9 cellular contexts compared by ENCODE assay signal in the genomic region with DNA sequence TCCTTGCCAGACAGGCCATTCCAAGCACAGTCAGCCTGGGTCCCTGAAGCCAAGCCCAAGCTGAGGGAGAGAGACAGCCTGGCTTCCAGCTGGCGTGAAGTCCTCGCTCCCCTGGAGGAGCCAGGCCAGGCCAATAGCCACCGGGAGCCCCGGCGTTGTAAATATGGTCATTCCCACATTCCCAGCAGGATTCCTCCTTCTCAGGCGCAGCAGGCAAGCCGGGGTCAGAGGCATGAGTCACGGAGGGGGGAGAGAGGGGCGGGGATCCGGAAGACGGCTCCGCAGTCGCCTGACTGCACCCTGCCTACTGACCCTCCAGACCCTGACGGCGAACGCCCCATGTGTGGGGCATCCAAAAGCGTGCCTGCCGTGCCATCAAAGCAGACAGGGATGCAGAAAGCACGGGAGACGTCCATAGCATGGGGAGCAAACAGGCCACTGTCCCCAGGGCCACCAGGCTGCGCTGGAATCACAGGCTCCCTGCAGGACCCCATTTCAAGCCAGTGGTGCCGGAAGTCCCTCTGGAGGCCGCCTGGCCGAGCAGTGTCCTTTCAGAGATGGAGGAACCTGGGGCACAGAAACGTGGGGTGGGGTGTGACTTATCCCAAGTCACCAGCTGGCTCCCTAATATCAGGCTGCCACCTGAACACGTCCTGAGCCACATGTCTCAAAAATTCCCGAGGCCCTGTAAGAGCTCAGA. TPM values are rescaled to one million over a fixed set of nuclear protein-coding genes. Genes with fewer than 3 reads are reported as not detected.
DNase-seq lines count a peak whose midpoint lies in the region; ATAC-seq and TF ChIP-seq lines count a peak whose summit lies in the region.
"Had no signal": no experiment of that assay in that cellular context is flagged by ENCODE, and none has a peak within 500 bp of the region (broad histone marks: within the 10 kb centered on the region; RNA-seq: fewer than 3 reads in every experiment).

No MANE protein-coding gene starts in this region.

- ATAC-seq in HG02870 (IDR thresholded peaks at IDR 0.05; ENCODE audit: unreplicated experiment) = no peak
- no peak for ATAC-seq in stimulated activated naive B cell treated with anti-CD40 and anti-IgM and Interleukin-4, amounts not matched to agents 10 μg/mL and 1 μg/mL and 100 μg/mL, for 72 hours (replicated peaks)
- no peak for ATAC-seq in GM18520 (IDR thresholded peaks at IDR 0.05; ENCODE audit: unreplicated experiment)

- peak overlapping the region; percentile 29 for H3K27ac ChIP-seq in brain microvascular endothelial cell
- H3K27ac ChIP-seq in CD8-positive, alpha-beta memory T cell (ENCODE audit: low read depth, low read length) = no peak overlapping the region

- H3K36me3 Mint-ChIP-seq in stimulated activated naive B cell treated with anti-CD40 and anti-IgM and Interleukin-4, amounts not matched to agents 10 μg/mL and 1 μg/mL and 100 μg/mL, for 72 hours = no peaks in the 10 kb centered on the region
- H3K36me3 Mint-ChIP-seq in CD8-positive, alpha-beta memory T cell = no peaks in the 10 kb centered on the region

- H3K4me3 Mint-ChIP-seq in stimulated activated naive B cell treated with anti-CD40 and anti-IgM and Interleukin-4, amounts not matched to agents 10 μg/mL and 1 μg/mL and 100 μg/mL, for 72 hours = no peak overlapping the region
- H3K4me3 Mint-ChIP-seq in CD8-positive, alpha-beta memory T cell = no peak overlapping the region

- DNase-seq in H4 (ENCODE audit: low spot score) (peak; percentile 43), brain microvascular endothelial cell (peak; percentile 55), iris pigment epithelial cell (ENCODE audit: low read depth) (peak; percentile 57), skeletal muscle cell (ENCODE audit: low read depth) (peak; percentile 55)
- no peak for DNase-seq in stimulated activated naive B cell treated with anti-CD40 and anti-IgM and Interleukin-4, amounts not matched to agents 10 μg/mL and 1 μg/mL and 100 μg/mL, for 72 hours
- DNase-seq in CD8-positive, alpha-beta memory T cell = no peak
- DNase-seq: stimulated activated CD4-positive, alpha-beta T cell treated with anti-CD3 and anti-CD28 coated beads, Interleukin-12 subunit alpha, Interleukin-12 subunit beta, amount 100 ng/mL, for 4 hours had no signal

- TF ChIP-seq CTCF in brain microvascular endothelial cell (IDR thresholded peaks at IDR 0.05; ENCODE audit: low read depth, low read length, missing control alignments) = no peak

- H3K4me3 ChIP-seq in brain microvascular endothelial cell (ENCODE audit: low read depth, low read length) (no peak overlapping the region), skeletal muscle cell (ENCODE audit: low read depth, low read length) (no peak overlapping the region)
- H3K4me3 ChIP-seq in CD8-positive, alpha-beta memory T cell (ENCODE audit: low read length) = no peak overlapping the region

- POLR2A ChIA-PET in CD8-positive, alpha-beta memory T cell (lab: Charles Lee) = no interaction called here

- H3K4me1 Mint-ChIP-seq in stimulated activated naive B cell treated with anti-CD40 and anti-IgM and Interleukin-4, amounts not matched to agents 10 μg/mL and 1 μg/mL and 100 μg/mL, for 72 hours = no peaks in the 10 kb centered on the region
- no peaks in the 10 kb centered on the region for H3K4me1 Mint-ChIP-seq in CD8-positive, alpha-beta memory T cell

- H3K9me3 ChIP-seq in CD8-positive, alpha-beta memory T cell (ENCODE audit: low read length) = no peaks in the 10 kb centered on the region

- in situ Hi-C loops in brain microvascular endothelial cell (cut with HindIII; ENCODE audit: low pct_ligation_motif_present, low sequenced_read_pairs) = no loop called here

- H3K27me3 Mint-ChIP-seq in stimulated activated naive B cell treated with anti-CD40 and anti-IgM and Interleukin-4, amounts not matched to agents 10 μg/mL and 1 μg/mL and 100 μg/mL, for 72 hours = peaks cover 10 to 12% of the 10 kb centered on the region in 2 donors
- peaks cover 7 to 24% of the 10 kb centered on the region in 2 donors for H3K27me3 Mint-ChIP-seq in CD8-positive, alpha-beta memory T cell

- no peaks in the 10 kb centered on the region for H3K4me1 ChIP-seq in CD8-positive, alpha-beta memory T cell (ENCODE audit: insufficient read depth, low read length)

- no peaks in the 10 kb centered on the region for H3K27me3 ChIP-seq in brain microvascular endothelial cell (replicated peaks)
- H3K27me3 ChIP-seq in CD8-positive, alpha-beta memory T cell (ENCODE audit: insufficient read depth, low read length, poor library complexity, severe bottlenecking) = no peaks in the 10 kb centered on the region

- no peak overlapping the region for H3K27ac Mint-ChIP-seq in stimulated activated naive B cell treated with anti-CD40 and anti-IgM and Interleukin-4, amounts not matched to agents 10 μg/mL and 1 μg/mL and 100 μg/mL, for 72 hours
- no peak overlapping the region for H3K27ac Mint-ChIP-seq in CD8-positive, alpha-beta memory T cell

- CTCF ChIA-PET in CD8-positive, alpha-beta memory T cell (lab: Charles Lee) = no interaction called here

- H3K9me3 Mint-ChIP-seq in stimulated activated naive B cell treated with anti-CD40 and anti-IgM and Interleukin-4, amounts not matched to agents 10 μg/mL and 1 μg/mL and 100 μg/mL, for 72 hours = no peaks in the 10 kb centered on the region
- no peaks in the 10 kb centered on the region for H3K9me3 Mint-ChIP-seq in CD8-positive, alpha-beta memory T cell

- no peaks in the 10 kb centered on the region for H3K36me3 ChIP-seq in brain microvascular endothelial cell (replicated peaks)
- H3K36me3 ChIP-seq in CD8-positive, alpha-beta memory T cell (ENCODE audit: insufficient read depth, low read length) = no peaks in the 10 kb centered on the region

RNA-seq across cellular contexts. Expression of gene TWIST2, which starts 48.2 kb away (rescaled TPM):
- 25.6 and 26.8 TPM in 2 replicates for total RNA-seq in H4 (2014; rRNA removed; shearing (Covaris generic))
- total RNA-seq in CD8-positive, alpha-beta memory T cell = not detected
- not detected for polyA plus RNA-seq in CD8-positive, alpha-beta memory T cell

Comparison
In these comparisons a context has a peak if more than half of its experiments do, and no peak if none do; other contexts are left out.
1. DNase-seq: peak in H4 (single experiment), brain microvascular endothelial cell (single experiment), iris pigment epithelial cell (single experiment) and skeletal muscle cell (single experiment); none in stimulated activated naive B cell treated with anti-CD40 and anti-IgM and Interleukin-4, amounts not matched to agents 10 μg/mL and 1 μg/mL and 100 μg/mL, for 72 hours (single experiment) and CD8-positive, alpha-beta memory T cell (0 of 5).
2. RNA of gene TWIST2, which starts 48.2 kb away (total RNA-seq): 25.6 to 26.8 TPM in H4; not detected in CD8-positive, alpha-beta memory T cell; every median in the first group is over 10 times any median in the second.